ENCODE assay signal across 1 cellular context in genomic region chr4:1770791-1771231, GRCh38.
TF ChIP-seq lines count a peak whose summit lies in the region.

No MANE protein-coding gene starts in this region.

TF ChIP-seq in GM12878, 131 proteins besides CTCF, POLR2A, EP300 and RAD21:
- no peak for TF ChIP-seq POLR2AphosphoS5 (IDR thresholded peaks at IDR 0.05; ENCODE audit: low read length)
- TF ChIP-seq CBX3 (IDR thresholded peaks at IDR 0.05; ENCODE audit: borderline replicate concordance, low read depth), result no peak
- TF ChIP-seq USF1 (IDR thresholded peaks at IDR 0.05; ENCODE audit: borderline replicate concordance, extremely low read length, insufficient read depth, low read depth, low read length), result no peak
- TF ChIP-seq ZNF207 (IDR thresholded peaks at IDR 0.05; ENCODE audit: borderline replicate concordance), result no peak
- no peak for TF ChIP-seq RAD51 (IDR thresholded peaks at IDR 0.05)
- no peak for TF ChIP-seq HDAC2 (IDR thresholded peaks at IDR 0.05)
- TF ChIP-seq, protein P1, sequence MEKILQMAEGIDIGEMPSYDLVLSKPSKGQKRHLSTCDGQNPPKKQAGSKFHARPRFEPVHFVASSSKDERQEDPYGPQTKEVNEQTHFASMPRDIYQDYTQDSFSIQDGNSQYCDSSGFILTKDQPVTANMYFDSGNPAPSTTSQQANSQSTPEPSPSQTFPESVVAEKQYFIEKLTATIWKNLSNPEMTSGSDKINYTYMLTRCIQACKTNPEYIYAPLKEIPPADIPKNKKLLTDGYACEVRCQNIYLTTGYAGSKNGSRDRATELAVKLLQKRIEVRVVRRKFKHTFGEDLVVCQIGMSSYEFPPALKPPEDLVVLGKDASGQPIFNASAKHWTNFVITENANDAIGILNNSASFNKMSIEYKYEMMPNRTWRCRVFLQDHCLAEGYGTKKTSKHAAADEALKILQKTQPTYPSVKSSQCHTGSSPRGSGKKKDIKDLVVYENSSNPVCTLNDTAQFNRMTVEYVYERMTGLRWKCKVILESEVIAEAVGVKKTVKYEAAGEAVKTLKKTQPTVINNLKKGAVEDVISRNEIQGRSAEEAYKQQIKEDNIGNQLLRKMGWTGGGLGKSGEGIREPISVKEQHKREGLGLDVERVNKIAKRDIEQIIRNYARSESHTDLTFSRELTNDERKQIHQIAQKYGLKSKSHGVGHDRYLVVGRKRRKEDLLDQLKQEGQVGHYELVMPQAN (conservative IDR thresholded peaks at IDR 0.05), result no peak
- TF ChIP-seq MYB (IDR thresholded peaks at IDR 0.05; ENCODE audit: borderline replicate concordance, low read depth, low read length), result no peak
- TF ChIP-seq, protein P2, sequence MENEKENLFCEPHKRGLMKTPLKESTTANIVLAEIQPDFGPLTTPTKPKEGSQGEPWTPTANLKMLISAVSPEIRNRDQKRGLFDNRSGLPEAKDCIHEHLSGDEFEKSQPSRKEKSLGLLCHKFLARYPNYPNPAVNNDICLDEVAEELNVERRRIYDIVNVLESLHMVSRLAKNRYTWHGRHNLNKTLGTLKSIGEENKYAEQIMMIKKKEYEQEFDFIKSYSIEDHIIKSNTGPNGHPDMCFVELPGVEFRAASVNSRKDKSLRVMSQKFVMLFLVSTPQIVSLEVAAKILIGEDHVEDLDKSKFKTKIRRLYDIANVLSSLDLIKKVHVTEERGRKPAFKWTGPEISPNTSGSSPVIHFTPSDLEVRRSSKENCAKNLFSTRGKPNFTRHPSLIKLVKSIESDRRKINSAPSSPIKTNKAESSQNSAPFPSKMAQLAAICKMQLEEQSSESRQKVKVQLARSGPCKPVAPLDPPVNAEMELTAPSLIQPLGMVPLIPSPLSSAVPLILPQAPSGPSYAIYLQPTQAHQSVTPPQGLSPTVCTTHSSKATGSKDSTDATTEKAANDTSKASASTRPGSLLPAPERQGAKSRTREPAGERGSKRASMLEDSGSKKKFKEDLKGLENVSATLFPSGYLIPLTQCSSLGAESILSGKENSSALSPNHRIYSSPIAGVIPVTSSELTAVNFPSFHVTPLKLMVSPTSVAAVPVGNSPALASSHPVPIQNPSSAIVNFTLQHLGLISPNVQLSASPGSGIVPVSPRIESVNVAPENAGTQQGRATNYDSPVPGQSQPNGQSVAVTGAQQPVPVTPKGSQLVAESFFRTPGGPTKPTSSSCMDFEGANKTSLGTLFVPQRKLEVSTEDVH (IDR thresholded peaks at IDR 0.05; ENCODE audit: low read depth, partially characterized antibody), result no peak
- TF ChIP-seq TBL1XR1 (IDR thresholded peaks at IDR 0.05; ENCODE audit: low read depth, low read length), result no peak
- no peak for TF ChIP-seq SMARCA5 (IDR thresholded peaks at IDR 0.05)
- TF ChIP-seq ZNF384 (IDR thresholded peaks at IDR 0.05; ENCODE audit: borderline replicate concordance, low read depth, low read length), result no peak
- TF ChIP-seq ZNF24 (IDR thresholded peaks at IDR 0.05), result no peak
- TF ChIP-seq HDGF (IDR thresholded peaks at IDR 0.05), result no peak
- TF ChIP-seq RCOR1 (conservative IDR thresholded peaks at IDR 0.05; ENCODE audit: low read depth, low read length), result no peak
- no peak for TF ChIP-seq IKZF1 (conservative IDR thresholded peaks at IDR 0.05)
- no peak for TF ChIP-seq IRF4 (IDR thresholded peaks at IDR 0.05; ENCODE audit: low read depth, low read length)
